Comparison of ENCODE assay signal across 1 cellular context in genomic region chr11:57775474-57775873, GRCh38.
TF ChIP-seq lines count a peak whose summit lies in the region.

No MANE protein-coding gene starts in this region.

TF ChIP-seq in GM12878, 131 proteins besides CTCF, POLR2A, EP300 and RAD21:
- TF ChIP-seq IRF5 (IDR thresholded peaks at IDR 0.05; ENCODE audit: borderline replicate concordance) (no peak), SRF (IDR thresholded peaks at IDR 0.05; ENCODE audit: low read depth in 2 of 2, low read length in 2 of 2) (no peak), NR2C2 (IDR thresholded peaks at IDR 0.05; ENCODE audit: borderline replicate concordance, control insufficient read depth, insufficient read length, low read depth) (no peak), PBX3 (IDR thresholded peaks at IDR 0.05; ENCODE audit: insufficient replicate concordance, low read depth, low read length) (no peak)
